In genomic region chr17:34980681-34981537, GRCh38 we compare ENCODE assay signal across 8 cellular contexts.
A peak's percentile ranks its signal among the peaks of the same experiment; 100 is the strongest.
DNase-seq lines count a peak whose midpoint lies in the region; ATAC-seq and TF ChIP-seq lines count a peak whose summit lies in the region.

No MANE protein-coding gene starts in this region.

- peaks cover 29% of the 10 kb centered on the region for H3K4me1 ChIP-seq in muscle layer of colon (ENCODE audit: insufficient read depth, low read length)

- DNase-seq in CMK (ENCODE audit: low read depth) (peak; percentile 66), NOMO-1 (lab: John Stamatoyannopoulos, UW; ENCODE audit: unreplicated experiment in 2 of 2) (peak; percentile 82 to 89), erythroblast (lab: John Stamatoyannopoulos, UW) (peak; percentile 89 to 91)
- DNase-seq in activated CD8-positive, alpha-beta memory T cell treated with anti-CD3 and anti-CD28 coated beads, Interleukin-2, amount 50 U/mL, for 4 hours: peak; percentile 85
- peak; percentile 51 to 56 for DNase-seq in stimulated activated CD8-positive, alpha-beta memory T cell treated with anti-CD3 and anti-CD28 coated beads, Interleukin-7, amount 100 ng/mL, for 1 hour (ENCODE audit: low read depth in 2 of 2)

- peaks cover 17% of the 10 kb centered on the region for H3K36me3 ChIP-seq in muscle layer of colon (ENCODE audit: insufficient read depth, low read length)

- H3K4me3 ChIP-seq in muscle layer of colon (ENCODE audit: low read depth in 1 of 2, low read length in 2 of 2): peak overlapping the region; percentile 76 to 87

- H3K9me3 ChIP-seq in muscle layer of colon (ENCODE audit: low read length): no peaks in the 10 kb centered on the region

- peak; percentile 68 for TF ChIP-seq POLR2A in erythroblast (IDR thresholded peaks at IDR 0.05; ENCODE audit: low read length)

- H3K27me3 ChIP-seq in muscle layer of colon (ENCODE audit: control insufficient read depth in 1 of 2, insufficient read depth in 2 of 2, low read length in 2 of 2): no peaks in the 10 kb centered on the region

- peak overlapping the region; percentile 90 for H3K27ac ChIP-seq in muscle layer of colon (ENCODE audit: low read depth, low read length)

- peak overlapping the region; percentile 53 for H3K9ac ChIP-seq in muscle layer of colon (ENCODE audit: low read length)

- ATAC-seq in GM19351 (IDR thresholded peaks at IDR 0.05; ENCODE audit: unreplicated experiment) (peak; percentile 71), HG03469 (IDR thresholded peaks at IDR 0.05; ENCODE audit: unreplicated experiment) (peak; percentile 37)

Comparison
In these comparisons a context has a peak if more than half of its experiments do, and no peak if none do; other contexts are left out.
1. Peak in every context shown above with its lines: DNase-seq, ATAC-seq, H3K4me3 ChIP-seq and H3K27ac ChIP-seq.